In the genomic region with DNA sequence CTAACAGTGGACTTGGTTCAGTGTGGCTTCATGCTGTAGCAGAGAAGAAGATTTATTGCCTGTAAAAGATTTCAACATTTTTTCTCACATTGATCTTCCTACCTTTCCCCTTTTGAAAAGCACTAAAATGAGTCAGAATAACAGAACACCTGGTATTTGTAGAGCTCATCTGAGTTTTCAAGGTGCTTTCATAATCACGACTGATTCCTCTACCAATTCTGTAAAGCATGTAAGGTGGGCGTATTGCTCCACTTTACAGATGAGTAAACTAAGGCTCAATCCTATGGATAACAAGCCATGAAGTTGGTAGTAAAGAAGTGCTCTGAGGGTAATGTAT, we compare ENCODE assay signal across 34 cellular contexts.
"Had no signal": no experiment of that assay in that cellular context is flagged by ENCODE, and none has a peak within 500 bp of the region (broad histone marks: within the 10 kb centered on the region; RNA-seq: fewer than 3 reads in every experiment).

No MANE protein-coding gene starts in this region.

- H3K4me3 Mint-ChIP-seq: activated B cell treated with CpG ODN at 0.5 μM for 24 hours; activated CD4-positive, alpha-beta memory T cell treated with anti-CD3 and anti-CD28 coated beads, Interleukin-2, amount 10 ng/mL, durations not matched to agents 7 days and 5 days; activated CD4-positive, alpha-beta T cell treated with anti-CD3 and anti-CD28 coated beads for 36 hours; activated CD4-positive, alpha-beta T cell treated with anti-CD3 and anti-CD28 coated beads, Interleukin-2, amount 10 ng/mL, durations not matched to agents 24 days and 14 days; activated naive CD4-positive, alpha-beta T cell treated with anti-CD3 and anti-CD28 coated beads, Interleukin-2, amount 10 ng/mL, durations not matched to agents 7 days and 5 days; activated naive CD8-positive, alpha-beta T cell treated with anti-CD3 and anti-CD28 coated beads, Interleukin-2, amount 10 ng/mL, durations not matched to agents 7 days and 5 days; activated T-cell treated with anti-CD3 and anti-CD28 coated beads, Interleukin-2, amount 50 U/mL, for 24 hours; activated T-cell treated with anti-CD3 and anti-CD28 coated beads, Interleukin-2, amount 50 U/mL, for 72 hours; brain; T-helper 17 cell; T-helper 2 cell treated with Interferon-gamma antibody and Interleukin-4, amounts not matched to agents 5 μg/mL and 100 μg/mL, for 36 hours had no signal

- H3K36me3 ChIP-seq: ascending aorta, breast epithelium, cardiac muscle cell, colonic mucosa, esophagus squamous epithelium, WERI-Rb-1 had no signal

- H3K4me1 ChIP-seq: ascending aorta, breast epithelium, colonic mucosa, esophagus squamous epithelium had no signal

- H3K36me3 Mint-ChIP-seq: activated naive CD4-positive, alpha-beta T cell treated with anti-CD3 and anti-CD28 coated beads, Interleukin-2, amount 10 ng/mL, durations not matched to agents 7 days and 5 days; activated naive CD4-positive, alpha-beta T cell treated with anti-CD3 and anti-CD28 coated beads, Interleukin-2, amount 50 U/mL, for 72 hours; activated naive CD8-positive, alpha-beta T cell treated with anti-CD3 and anti-CD28 coated beads, Interleukin-2, amount 10 ng/mL, durations not matched to agents 7 days and 5 days; brain had no signal

- H3K4me1 Mint-ChIP-seq: activated B cell treated with CpG ODN at 0.5 μM for 24 hours; activated CD4-positive, alpha-beta memory T cell treated with anti-CD3 and anti-CD28 coated beads, Interleukin-2, amount 10 ng/mL, durations not matched to agents 7 days and 5 days; activated CD4-positive, alpha-beta T cell treated with anti-CD3 and anti-CD28 coated beads, Interleukin-2, amount 10 ng/mL, durations not matched to agents 24 days and 14 days; activated naive CD4-positive, alpha-beta T cell treated with anti-CD3 and anti-CD28 coated beads, Interleukin-2, amount 10 ng/mL, durations not matched to agents 7 days and 5 days; activated naive CD8-positive, alpha-beta T cell treated with anti-CD3 and anti-CD28 coated beads, Interleukin-2, amount 10 ng/mL, durations not matched to agents 7 days and 5 days; T-helper 17 cell had no signal

- DNase-seq: activated B cell treated with CpG ODN at 0.5 μM for 24 hours; activated CD4-positive, alpha-beta memory T cell treated with anti-CD3 and anti-CD28 coated beads, Interleukin-2, amount 10 ng/mL, durations not matched to agents 7 days and 5 days; activated CD4-positive, alpha-beta T cell treated with anti-CD3 and anti-CD28 coated beads for 36 hours; activated CD4-positive, alpha-beta T cell treated with anti-CD3 and anti-CD28 coated beads, Interleukin-2, amount 10 ng/mL, durations not matched to agents 24 days and 14 days; activated CD4-positive, alpha-beta T cell treated with anti-CD3 and anti-CD28 coated beads, Interleukin-2, amount 50 U/mL, for 4 hours; activated CD4-positive, CD25-positive, alpha-beta regulatory T cell treated with anti-CD3 and anti-CD28 coated beads, Interleukin-2, amount 50 U/mL, for 72 hours; activated CD8-positive, alpha-beta memory T cell treated with anti-CD3 and anti-CD28 coated beads, Interleukin-2, amount 50 U/mL, for 48 hours; activated gamma-delta T cell; activated naive CD4-positive, alpha-beta T cell; activated naive CD4-positive, alpha-beta T cell treated with anti-CD3 and anti-CD28 coated beads, Interleukin-2, amount 10 ng/mL, durations not matched to agents 7 days and 5 days; activated naive CD8-positive, alpha-beta T cell treated with anti-CD3 and anti-CD28 coated beads, Interleukin-2, amount 10 ng/mL, durations not matched to agents 7 days and 5 days; activated T-cell treated with anti-CD3 and anti-CD28 coated beads for 4 hours; activated T-cell treated with anti-CD3 and anti-CD28 coated beads, Interleukin-2, amount 50 U/mL, for 24 hours; activated T-cell treated with anti-CD3 and anti-CD28 coated beads, Interleukin-2, amount 50 U/mL, for 72 hours; central memory CD4-positive, alpha-beta T cell; cerebellar nuclear complex; colonic mucosa; effector CD8-positive, alpha-beta T cell; esophagus squamous epithelium; head of caudate nucleus; T-helper 1 cell; T-helper 17 cell; T1000; WERI-Rb-1 had no signal

- ATAC-seq: activated CD4-positive, alpha-beta T cell treated with anti-CD3 and anti-CD28 coated beads for 36 hours; activated T-cell treated with anti-CD3 and anti-CD28 coated beads, Interleukin-2, amount 50 U/mL, for 72 hours; T-helper 17 cell had no signal

- H3K27ac ChIP-seq: ascending aorta, breast epithelium, cardiac muscle cell, colonic mucosa, epithelial cell of prostate, esophagus squamous epithelium, WERI-Rb-1 had no signal

- H3K27ac Mint-ChIP-seq: activated B cell treated with CpG ODN at 0.5 μM for 24 hours; activated CD4-positive, alpha-beta memory T cell treated with anti-CD3 and anti-CD28 coated beads, Interleukin-2, amount 10 ng/mL, durations not matched to agents 7 days and 5 days; activated CD4-positive, alpha-beta T cell treated with anti-CD3 and anti-CD28 coated beads for 36 hours; activated CD4-positive, alpha-beta T cell treated with anti-CD3 and anti-CD28 coated beads, Interleukin-2, amount 10 ng/mL, durations not matched to agents 24 days and 14 days; activated naive CD4-positive, alpha-beta T cell treated with anti-CD3 and anti-CD28 coated beads, Interleukin-2, amount 10 ng/mL, durations not matched to agents 7 days and 5 days; activated naive CD4-positive, alpha-beta T cell treated with anti-CD3 and anti-CD28 coated beads, Interleukin-2, amount 50 U/mL, for 72 hours; activated naive CD8-positive, alpha-beta T cell treated with anti-CD3 and anti-CD28 coated beads, Interleukin-2, amount 10 ng/mL, durations not matched to agents 7 days and 5 days; activated T-cell treated with anti-CD3 and anti-CD28 coated beads, Interleukin-2, amount 50 U/mL, for 24 hours; activated T-cell treated with anti-CD3 and anti-CD28 coated beads, Interleukin-2, amount 50 U/mL, for 72 hours; T-helper 17 cell; T-helper 2 cell treated with Interferon-gamma antibody and Interleukin-4, amounts not matched to agents 5 μg/mL and 100 μg/mL, for 36 hours had no signal

- H3K9me3 Mint-ChIP-seq: activated B cell treated with CpG ODN at 0.5 μM for 24 hours; activated CD4-positive, alpha-beta memory T cell treated with anti-CD3 and anti-CD28 coated beads, Interleukin-2, amount 10 ng/mL, durations not matched to agents 7 days and 5 days; activated CD4-positive, alpha-beta T cell treated with anti-CD3 and anti-CD28 coated beads, Interleukin-2, amount 10 ng/mL, durations not matched to agents 24 days and 14 days; activated naive CD4-positive, alpha-beta T cell treated with anti-CD3 and anti-CD28 coated beads, Interleukin-2, amount 10 ng/mL, durations not matched to agents 7 days and 5 days; activated naive CD4-positive, alpha-beta T cell treated with anti-CD3 and anti-CD28 coated beads, Interleukin-2, amount 50 U/mL, for 72 hours; activated naive CD8-positive, alpha-beta T cell treated with anti-CD3 and anti-CD28 coated beads, Interleukin-2, amount 10 ng/mL, durations not matched to agents 7 days and 5 days; activated T-cell treated with anti-CD3 and anti-CD28 coated beads, Interleukin-2, amount 50 U/mL, for 24 hours; activated T-cell treated with anti-CD3 and anti-CD28 coated beads, Interleukin-2, amount 50 U/mL, for 72 hours; T-helper 2 cell treated with Interferon-gamma antibody and Interleukin-4, amounts not matched to agents 5 μg/mL and 100 μg/mL, for 36 hours had no signal

- H3K4me3 ChIP-seq: ascending aorta, breast epithelium, cardiac muscle cell, colonic mucosa, esophagus squamous epithelium had no signal

- FAIRE-seq: endometrium, endothelial cell of umbilical vein, frontal cortex had no signal

- H3K9me3 ChIP-seq: ascending aorta, breast epithelium, colonic mucosa, esophagus squamous epithelium had no signal

- H3K27me3 ChIP-seq: ascending aorta, cardiac muscle cell, colonic mucosa, esophagus squamous epithelium had no signal
